ENCODE assay signal across 30 cellular contexts in the genomic region with DNA sequence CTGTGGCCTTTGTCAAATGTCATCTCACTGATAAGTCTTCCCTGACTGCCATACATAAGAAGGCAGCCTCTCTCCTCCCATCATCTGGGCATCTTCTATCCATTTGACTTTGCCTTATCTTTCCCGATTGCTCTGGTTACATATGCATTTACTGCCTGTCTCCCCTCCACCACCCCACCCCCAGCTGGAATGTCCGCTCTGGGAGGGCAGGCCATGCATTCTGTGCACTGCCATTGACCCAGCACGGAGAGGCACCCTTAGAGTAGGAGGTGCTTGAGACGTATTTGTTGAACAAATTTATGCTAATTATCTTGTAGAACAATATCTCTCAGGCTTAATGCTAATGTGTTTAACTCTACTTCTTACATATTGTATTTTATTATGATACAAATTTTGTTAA.
"Had no signal": no experiment of that assay in that cellular context is flagged by ENCODE, and none has a peak within 500 bp of the region (broad histone marks: within the 10 kb centered on the region; RNA-seq: fewer than 3 reads in every experiment).

No MANE protein-coding gene starts in this region.

- DNase-seq: activated CD4-positive, alpha-beta memory T cell treated with anti-CD3 and anti-CD28 coated beads, Interleukin-2, amount 10 ng/mL, durations not matched to agents 7 days and 5 days; activated CD4-positive, alpha-beta T cell treated with anti-CD3 and anti-CD28 coated beads for 1 hour; activated CD4-positive, alpha-beta T cell treated with anti-CD3 and anti-CD28 coated beads for 4 hours; activated CD4-positive, alpha-beta T cell treated with anti-CD3 and anti-CD28 coated beads, Interleukin-2, amount 10 ng/mL, durations not matched to agents 7 days and 5 days; activated CD4-positive, alpha-beta T cell treated with anti-CD3 and anti-CD28 coated beads, Interleukin-2, amount 50 U/mL, for 4 hours; activated CD8-positive, alpha-beta memory T cell treated with anti-CD3 and anti-CD28 coated beads, Interleukin-2, amount 50 U/mL, for 48 hours; activated gamma-delta T cell; activated naive CD4-positive, alpha-beta T cell; activated naive CD4-positive, alpha-beta T cell treated with anti-CD3 and anti-CD28 coated beads, Interleukin-2, amount 10 ng/mL, durations not matched to agents 7 days and 5 days; activated T-cell treated with anti-CD3 and anti-CD28 coated beads for 4 hours; activated T-cell treated with anti-CD3 and anti-CD28 coated beads, Interleukin-2, amount 50 U/mL, for 24 hours; activated T-cell treated with anti-CD3 and anti-CD28 coated beads, Interleukin-2, amount 50 U/mL, for 72 hours; amniotic stem cell; anterior cingulate cortex; brain microvascular endothelial cell; dorsolateral prefrontal cortex; effector memory CD4-positive, alpha-beta T cell; endodermal cell; foreskin keratinocyte; gastrocnemius medialis; glutamatergic neuron; heart left ventricle; T-helper 2 cell had no signal

- H3K36me3 Mint-ChIP-seq: activated naive CD4-positive, alpha-beta T cell treated with anti-CD3 and anti-CD28 coated beads, Interleukin-2, amount 10 ng/mL, durations not matched to agents 7 days and 5 days; activated naive CD8-positive, alpha-beta T cell had no signal

- H3K27me3 Mint-ChIP-seq: activated CD4-positive, alpha-beta memory T cell treated with anti-CD3 and anti-CD28 coated beads, Interleukin-2, amount 10 ng/mL, durations not matched to agents 7 days and 5 days; activated CD4-positive, alpha-beta T cell treated with anti-CD3 and anti-CD28 coated beads, Interleukin-2, amount 10 ng/mL, durations not matched to agents 7 days and 5 days; activated naive CD4-positive, alpha-beta T cell treated with anti-CD3 and anti-CD28 coated beads, Interleukin-2, amount 10 ng/mL, durations not matched to agents 7 days and 5 days; activated T-cell treated with anti-CD3 and anti-CD28 coated beads, Interleukin-2, amount 50 U/mL, for 24 hours; central memory CD8-positive, alpha-beta T cell; dendritic cell treated with granulocyte-macrophage colony-stimulating factor and Interleukin-4, amounts not matched to agents 40 ng/mL and 50 ng/mL, for 4 days had no signal

- H3K9me3 ChIP-seq: esophagus muscularis mucosa, gastrocnemius medialis, heart left ventricle had no signal

- H3K27me3 ChIP-seq: brain microvascular endothelial cell, dorsolateral prefrontal cortex, esophagus muscularis mucosa, gastrocnemius medialis, heart left ventricle had no signal

- H3K4me3 Mint-ChIP-seq: activated CD4-positive, alpha-beta memory T cell treated with anti-CD3 and anti-CD28 coated beads, Interleukin-2, amount 10 ng/mL, durations not matched to agents 7 days and 5 days; activated CD4-positive, alpha-beta T cell treated with anti-CD3 and anti-CD28 coated beads, Interleukin-2, amount 10 ng/mL, durations not matched to agents 7 days and 5 days; activated naive CD4-positive, alpha-beta T cell treated with anti-CD3 and anti-CD28 coated beads, Interleukin-2, amount 10 ng/mL, durations not matched to agents 7 days and 5 days; activated naive CD8-positive, alpha-beta T cell; activated T-cell treated with anti-CD3 and anti-CD28 coated beads, Interleukin-2, amount 50 U/mL, for 24 hours; activated T-cell treated with anti-CD3 and anti-CD28 coated beads, Interleukin-2, amount 50 U/mL, for 72 hours; central memory CD8-positive, alpha-beta T cell; dendritic cell treated with granulocyte-macrophage colony-stimulating factor and Interleukin-4, amounts not matched to agents 40 ng/mL and 50 ng/mL, for 4 days; endodermal cell had no signal

- FAIRE-seq: astrocyte, bronchial epithelial cell had no signal

- H3K4me1 Mint-ChIP-seq: activated CD4-positive, alpha-beta memory T cell treated with anti-CD3 and anti-CD28 coated beads, Interleukin-2, amount 10 ng/mL, durations not matched to agents 7 days and 5 days; activated CD4-positive, alpha-beta T cell treated with anti-CD3 and anti-CD28 coated beads, Interleukin-2, amount 10 ng/mL, durations not matched to agents 7 days and 5 days; activated naive CD4-positive, alpha-beta T cell treated with anti-CD3 and anti-CD28 coated beads, Interleukin-2, amount 10 ng/mL, durations not matched to agents 7 days and 5 days; central memory CD8-positive, alpha-beta T cell; endodermal cell had no signal

- H3K9me3 Mint-ChIP-seq: activated CD4-positive, alpha-beta memory T cell treated with anti-CD3 and anti-CD28 coated beads, Interleukin-2, amount 10 ng/mL, durations not matched to agents 7 days and 5 days; activated CD4-positive, alpha-beta T cell treated with anti-CD3 and anti-CD28 coated beads, Interleukin-2, amount 10 ng/mL, durations not matched to agents 7 days and 5 days; activated naive CD4-positive, alpha-beta T cell treated with anti-CD3 and anti-CD28 coated beads, Interleukin-2, amount 10 ng/mL, durations not matched to agents 7 days and 5 days; activated T-cell treated with anti-CD3 and anti-CD28 coated beads, Interleukin-2, amount 50 U/mL, for 24 hours; activated T-cell treated with anti-CD3 and anti-CD28 coated beads, Interleukin-2, amount 50 U/mL, for 72 hours; dendritic cell treated with granulocyte-macrophage colony-stimulating factor and Interleukin-4, amounts not matched to agents 40 ng/mL and 50 ng/mL, for 4 days; endodermal cell had no signal

- H3K27ac Mint-ChIP-seq: activated CD4-positive, alpha-beta memory T cell treated with anti-CD3 and anti-CD28 coated beads, Interleukin-2, amount 10 ng/mL, durations not matched to agents 7 days and 5 days; activated CD4-positive, alpha-beta T cell treated with anti-CD3 and anti-CD28 coated beads, Interleukin-2, amount 10 ng/mL, durations not matched to agents 7 days and 5 days; activated naive CD4-positive, alpha-beta T cell treated with anti-CD3 and anti-CD28 coated beads, Interleukin-2, amount 10 ng/mL, durations not matched to agents 7 days and 5 days; activated naive CD8-positive, alpha-beta T cell; activated T-cell treated with anti-CD3 and anti-CD28 coated beads, Interleukin-2, amount 50 U/mL, for 24 hours; activated T-cell treated with anti-CD3 and anti-CD28 coated beads, Interleukin-2, amount 50 U/mL, for 72 hours; dendritic cell treated with granulocyte-macrophage colony-stimulating factor and Interleukin-4, amounts not matched to agents 40 ng/mL and 50 ng/mL, for 4 days; endodermal cell had no signal

- ATAC-seq: activated T-cell treated with anti-CD3 and anti-CD28 coated beads, Interleukin-2, amount 50 U/mL, for 72 hours; foreskin keratinocyte; gastrocnemius medialis; heart left ventricle had no signal

- H3K4me1 ChIP-seq: esophagus muscularis mucosa, foreskin keratinocyte, gastrocnemius medialis, heart left ventricle had no signal

- H3K27ac ChIP-seq: brain microvascular endothelial cell, coronary artery, esophagus muscularis mucosa, foreskin keratinocyte, gastrocnemius medialis, heart left ventricle had no signal

- H3K4me3 ChIP-seq: coronary artery, dorsolateral prefrontal cortex, esophagus muscularis mucosa, gastrocnemius medialis, heart left ventricle had no signal

- H3K36me3 ChIP-seq: brain microvascular endothelial cell, esophagus muscularis mucosa, gastrocnemius medialis, heart left ventricle had no signal
